Comparison of ENCODE assay signal across 2 cellular contexts in the genomic region with DNA sequence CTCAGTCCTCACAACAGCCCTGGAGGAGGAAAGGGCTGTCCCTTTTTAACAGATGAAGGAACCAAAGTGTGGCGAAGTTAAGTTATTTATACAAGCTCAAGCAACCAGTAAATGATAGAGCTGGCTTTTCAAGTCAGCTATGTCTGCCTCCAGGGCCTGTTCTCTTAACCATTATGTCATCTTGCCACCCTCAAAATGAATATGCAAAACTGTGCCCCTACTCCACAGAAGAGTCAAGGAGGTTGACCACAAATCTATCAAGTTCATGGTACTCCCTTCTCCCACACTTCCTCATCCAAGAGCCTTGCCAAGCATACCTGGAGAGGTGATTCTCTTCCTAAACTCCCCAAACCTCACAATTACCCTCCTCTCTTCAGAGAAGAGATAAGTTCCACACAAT.
TF ChIP-seq lines count a peak whose summit lies in the region.

No MANE protein-coding gene starts in this region.

TF ChIP-seq in GM23338, 12 proteins besides CTCF, POLR2A, EP300 and RAD21 (continued from another document):
- TF ChIP-seq, protein P1, sequence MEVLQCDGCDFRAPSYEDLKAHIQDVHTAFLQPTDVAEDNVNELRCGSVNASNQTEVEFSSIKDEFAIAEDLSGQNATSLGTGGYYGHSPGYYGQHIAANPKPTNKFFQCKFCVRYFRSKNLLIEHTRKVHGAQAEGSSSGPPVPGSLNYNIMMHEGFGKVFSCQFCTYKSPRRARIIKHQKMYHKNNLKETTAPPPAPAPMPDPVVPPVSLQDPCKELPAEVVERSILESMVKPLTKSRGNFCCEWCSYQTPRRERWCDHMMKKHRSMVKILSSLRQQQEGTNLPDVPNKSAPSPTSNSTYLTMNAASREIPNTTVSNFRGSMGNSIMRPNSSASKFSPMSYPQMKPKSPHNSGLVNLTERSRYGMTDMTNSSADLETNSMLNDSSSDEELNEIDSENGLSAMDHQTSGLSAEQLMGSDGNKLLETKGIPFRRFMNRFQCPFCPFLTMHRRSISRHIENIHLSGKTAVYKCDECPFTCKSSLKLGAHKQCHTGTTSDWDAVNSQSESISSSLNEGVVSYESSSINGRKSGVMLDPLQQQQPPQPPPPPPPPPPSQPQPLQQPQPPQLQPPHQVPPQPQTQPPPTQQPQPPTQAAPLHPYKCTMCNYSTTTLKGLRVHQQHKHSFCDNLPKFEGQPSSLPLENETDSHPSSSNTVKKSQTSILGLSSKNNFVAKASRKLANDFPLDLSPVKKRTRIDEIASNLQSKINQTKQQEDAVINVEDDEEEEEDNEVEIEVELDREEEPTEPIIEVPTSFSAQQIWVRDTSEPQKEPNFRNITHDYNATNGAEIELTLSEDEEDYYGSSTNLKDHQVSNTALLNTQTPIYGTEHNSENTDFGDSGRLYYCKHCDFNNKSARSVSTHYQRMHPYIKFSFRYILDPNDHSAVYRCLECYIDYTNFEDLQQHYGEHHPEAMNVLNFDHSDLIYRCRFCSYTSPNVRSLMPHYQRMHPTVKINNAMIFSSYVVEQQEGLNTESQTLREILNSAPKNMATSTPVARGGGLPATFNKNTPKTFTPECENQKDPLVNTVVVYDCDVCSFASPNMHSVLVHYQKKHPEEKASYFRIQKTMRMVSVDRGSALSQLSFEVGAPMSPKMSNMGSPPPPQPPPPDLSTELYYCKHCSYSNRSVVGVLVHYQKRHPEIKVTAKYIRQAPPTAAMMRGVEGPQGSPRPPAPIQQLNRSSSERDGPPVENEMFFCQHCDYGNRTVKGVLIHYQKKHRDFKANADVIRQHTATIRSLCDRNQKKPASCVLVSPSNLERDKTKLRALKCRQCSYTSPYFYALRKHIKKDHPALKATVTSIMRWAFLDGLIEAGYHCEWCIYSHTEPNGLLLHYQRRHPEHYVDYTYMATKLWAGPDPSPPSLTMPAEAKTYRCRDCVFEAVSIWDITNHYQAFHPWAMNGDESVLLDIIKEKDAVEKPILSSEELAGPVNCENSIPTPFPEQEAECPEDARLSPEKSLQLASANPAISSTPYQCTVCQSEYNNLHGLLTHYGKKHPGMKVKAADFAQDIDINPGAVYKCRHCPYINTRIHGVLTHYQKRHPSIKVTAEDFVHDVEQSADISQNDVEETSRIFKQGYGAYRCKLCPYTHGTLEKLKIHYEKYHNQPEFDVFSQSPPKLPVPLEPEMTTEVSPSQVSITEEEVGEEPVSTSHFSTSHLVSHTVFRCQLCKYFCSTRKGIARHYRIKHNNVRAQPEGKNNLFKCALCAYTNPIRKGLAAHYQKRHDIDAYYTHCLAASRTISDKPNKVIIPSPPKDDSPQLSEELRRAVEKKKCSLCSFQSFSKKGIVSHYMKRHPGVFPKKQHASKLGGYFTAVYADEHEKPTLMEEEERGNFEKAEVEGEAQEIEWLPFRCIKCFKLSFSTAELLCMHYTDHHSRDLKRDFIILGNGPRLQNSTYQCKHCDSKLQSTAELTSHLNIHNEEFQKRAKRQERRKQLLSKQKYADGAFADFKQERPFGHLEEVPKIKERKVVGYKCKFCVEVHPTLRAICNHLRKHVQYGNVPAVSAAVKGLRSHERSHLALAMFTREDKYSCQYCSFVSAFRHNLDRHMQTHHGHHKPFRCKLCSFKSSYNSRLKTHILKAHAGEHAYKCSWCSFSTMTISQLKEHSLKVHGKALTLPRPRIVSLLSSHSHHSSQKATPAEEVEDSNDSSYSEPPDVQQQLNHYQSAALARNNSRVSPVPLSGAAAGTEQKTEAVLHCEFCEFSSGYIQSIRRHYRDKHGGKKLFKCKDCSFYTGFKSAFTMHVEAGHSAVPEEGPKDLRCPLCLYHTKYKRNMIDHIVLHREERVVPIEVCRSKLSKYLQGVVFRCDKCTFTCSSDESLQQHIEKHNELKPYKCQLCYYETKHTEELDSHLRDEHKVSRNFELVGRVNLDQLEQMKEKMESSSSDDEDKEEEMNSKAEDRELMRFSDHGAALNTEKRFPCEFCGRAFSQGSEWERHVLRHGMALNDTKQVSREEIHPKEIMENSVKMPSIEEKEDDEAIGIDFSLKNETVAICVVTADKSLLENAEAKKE (CRISPR knock-in tag; IDR thresholded peaks at IDR 0.05) = no peak
- no peak for TF ChIP-seq NANOG (IDR thresholded peaks at IDR 0.05; ENCODE audit: borderline replicate concordance)
- TF ChIP-seq CREB1 (CRISPR knock-in tag; IDR thresholded peaks at IDR 0.05; ENCODE audit: low read depth) = no peak
- no peak for TF ChIP-seq EZH2phosphoT487 (IDR thresholded peaks at IDR 0.05; ENCODE audit: unreplicated experiment)
- TF ChIP-seq, protein P2, sequence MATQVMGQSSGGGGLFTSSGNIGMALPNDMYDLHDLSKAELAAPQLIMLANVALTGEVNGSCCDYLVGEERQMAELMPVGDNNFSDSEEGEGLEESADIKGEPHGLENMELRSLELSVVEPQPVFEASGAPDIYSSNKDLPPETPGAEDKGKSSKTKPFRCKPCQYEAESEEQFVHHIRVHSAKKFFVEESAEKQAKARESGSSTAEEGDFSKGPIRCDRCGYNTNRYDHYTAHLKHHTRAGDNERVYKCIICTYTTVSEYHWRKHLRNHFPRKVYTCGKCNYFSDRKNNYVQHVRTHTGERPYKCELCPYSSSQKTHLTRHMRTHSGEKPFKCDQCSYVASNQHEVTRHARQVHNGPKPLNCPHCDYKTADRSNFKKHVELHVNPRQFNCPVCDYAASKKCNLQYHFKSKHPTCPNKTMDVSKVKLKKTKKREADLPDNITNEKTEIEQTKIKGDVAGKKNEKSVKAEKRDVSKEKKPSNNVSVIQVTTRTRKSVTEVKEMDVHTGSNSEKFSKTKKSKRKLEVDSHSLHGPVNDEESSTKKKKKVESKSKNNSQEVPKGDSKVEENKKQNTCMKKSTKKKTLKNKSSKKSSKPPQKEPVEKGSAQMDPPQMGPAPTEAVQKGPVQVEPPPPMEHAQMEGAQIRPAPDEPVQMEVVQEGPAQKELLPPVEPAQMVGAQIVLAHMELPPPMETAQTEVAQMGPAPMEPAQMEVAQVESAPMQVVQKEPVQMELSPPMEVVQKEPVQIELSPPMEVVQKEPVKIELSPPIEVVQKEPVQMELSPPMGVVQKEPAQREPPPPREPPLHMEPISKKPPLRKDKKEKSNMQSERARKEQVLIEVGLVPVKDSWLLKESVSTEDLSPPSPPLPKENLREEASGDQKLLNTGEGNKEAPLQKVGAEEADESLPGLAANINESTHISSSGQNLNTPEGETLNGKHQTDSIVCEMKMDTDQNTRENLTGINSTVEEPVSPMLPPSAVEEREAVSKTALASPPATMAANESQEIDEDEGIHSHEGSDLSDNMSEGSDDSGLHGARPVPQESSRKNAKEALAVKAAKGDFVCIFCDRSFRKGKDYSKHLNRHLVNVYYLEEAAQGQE (IDR thresholded peaks at IDR 0.05; ENCODE audit: unreplicated experiment) = no peak
- no peak for TF ChIP-seq STAT1 (IDR thresholded peaks at IDR 0.05; ENCODE audit: unreplicated experiment)
- TF ChIP-seq ZNF114 (CRISPR knock-in tag; IDR thresholded peaks at IDR 0.05) = no peak
- TF ChIP-seq, protein P3, sequence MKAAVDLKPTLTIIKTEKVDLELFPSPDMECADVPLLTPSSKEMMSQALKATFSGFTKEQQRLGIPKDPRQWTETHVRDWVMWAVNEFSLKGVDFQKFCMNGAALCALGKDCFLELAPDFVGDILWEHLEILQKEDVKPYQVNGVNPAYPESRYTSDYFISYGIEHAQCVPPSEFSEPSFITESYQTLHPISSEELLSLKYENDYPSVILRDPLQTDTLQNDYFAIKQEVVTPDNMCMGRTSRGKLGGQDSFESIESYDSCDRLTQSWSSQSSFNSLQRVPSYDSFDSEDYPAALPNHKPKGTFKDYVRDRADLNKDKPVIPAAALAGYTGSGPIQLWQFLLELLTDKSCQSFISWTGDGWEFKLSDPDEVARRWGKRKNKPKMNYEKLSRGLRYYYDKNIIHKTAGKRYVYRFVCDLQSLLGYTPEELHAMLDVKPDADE (IDR thresholded peaks at IDR 0.05) = no peak
- no peak for TF ChIP-seq JUNB (IDR thresholded peaks at IDR 0.05; ENCODE audit: unreplicated experiment)
- TF ChIP-seq ZNF331 (CRISPR knock-in tag; IDR thresholded peaks at IDR 0.05; ENCODE audit: low read depth) = no peak

TF ChIP-seq in WTC11, 78 proteins besides CTCF, POLR2A, EP300 and RAD21 (continued from another document):
- TF ChIP-seq, protein P4, sequence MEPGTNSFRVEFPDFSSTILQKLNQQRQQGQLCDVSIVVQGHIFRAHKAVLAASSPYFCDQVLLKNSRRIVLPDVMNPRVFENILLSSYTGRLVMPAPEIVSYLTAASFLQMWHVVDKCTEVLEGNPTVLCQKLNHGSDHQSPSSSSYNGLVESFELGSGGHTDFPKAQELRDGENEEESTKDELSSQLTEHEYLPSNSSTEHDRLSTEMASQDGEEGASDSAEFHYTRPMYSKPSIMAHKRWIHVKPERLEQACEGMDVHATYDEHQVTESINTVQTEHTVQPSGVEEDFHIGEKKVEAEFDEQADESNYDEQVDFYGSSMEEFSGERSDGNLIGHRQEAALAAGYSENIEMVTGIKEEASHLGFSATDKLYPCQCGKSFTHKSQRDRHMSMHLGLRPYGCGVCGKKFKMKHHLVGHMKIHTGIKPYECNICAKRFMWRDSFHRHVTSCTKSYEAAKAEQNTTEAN (CRISPR knock-in tag; IDR thresholded peaks at IDR 0.05) = no peak
- TF ChIP-seq NR3C1 (CRISPR knock-in tag; conservative IDR thresholded peaks at IDR 0.05; ENCODE audit: low read depth) = no peak
- TF ChIP-seq, protein P5, sequence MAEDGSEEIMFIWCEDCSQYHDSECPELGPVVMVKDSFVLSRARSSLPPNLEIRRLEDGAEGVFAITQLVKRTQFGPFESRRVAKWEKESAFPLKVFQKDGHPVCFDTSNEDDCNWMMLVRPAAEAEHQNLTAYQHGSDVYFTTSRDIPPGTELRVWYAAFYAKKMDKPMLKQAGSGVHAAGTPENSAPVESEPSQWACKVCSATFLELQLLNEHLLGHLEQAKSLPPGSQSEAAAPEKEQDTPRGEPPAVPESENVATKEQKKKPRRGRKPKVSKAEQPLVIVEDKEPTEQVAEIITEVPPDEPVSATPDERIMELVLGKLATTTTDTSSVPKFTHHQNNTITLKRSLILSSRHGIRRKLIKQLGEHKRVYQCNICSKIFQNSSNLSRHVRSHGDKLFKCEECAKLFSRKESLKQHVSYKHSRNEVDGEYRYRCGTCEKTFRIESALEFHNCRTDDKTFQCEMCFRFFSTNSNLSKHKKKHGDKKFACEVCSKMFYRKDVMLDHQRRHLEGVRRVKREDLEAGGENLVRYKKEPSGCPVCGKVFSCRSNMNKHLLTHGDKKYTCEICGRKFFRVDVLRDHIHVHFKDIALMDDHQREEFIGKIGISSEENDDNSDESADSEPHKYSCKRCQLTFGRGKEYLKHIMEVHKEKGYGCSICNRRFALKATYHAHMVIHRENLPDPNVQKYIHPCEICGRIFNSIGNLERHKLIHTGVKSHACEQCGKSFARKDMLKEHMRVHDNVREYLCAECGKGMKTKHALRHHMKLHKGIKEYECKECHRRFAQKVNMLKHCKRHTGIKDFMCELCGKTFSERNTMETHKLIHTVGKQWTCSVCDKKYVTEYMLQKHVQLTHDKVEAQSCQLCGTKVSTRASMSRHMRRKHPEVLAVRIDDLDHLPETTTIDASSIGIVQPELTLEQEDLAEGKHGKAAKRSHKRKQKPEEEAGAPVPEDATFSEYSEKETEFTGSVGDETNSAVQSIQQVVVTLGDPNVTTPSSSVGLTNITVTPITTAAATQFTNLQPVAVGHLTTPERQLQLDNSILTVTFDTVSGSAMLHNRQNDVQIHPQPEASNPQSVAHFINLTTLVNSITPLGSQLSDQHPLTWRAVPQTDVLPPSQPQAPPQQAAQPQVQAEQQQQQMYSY (CRISPR knock-in tag; IDR thresholded peaks at IDR 0.05) = no peak
- no peak for TF ChIP-seq ZNF263 (CRISPR knock-in tag; IDR thresholded peaks at IDR 0.05; ENCODE audit: low read depth)
- TF ChIP-seq, protein P6, sequence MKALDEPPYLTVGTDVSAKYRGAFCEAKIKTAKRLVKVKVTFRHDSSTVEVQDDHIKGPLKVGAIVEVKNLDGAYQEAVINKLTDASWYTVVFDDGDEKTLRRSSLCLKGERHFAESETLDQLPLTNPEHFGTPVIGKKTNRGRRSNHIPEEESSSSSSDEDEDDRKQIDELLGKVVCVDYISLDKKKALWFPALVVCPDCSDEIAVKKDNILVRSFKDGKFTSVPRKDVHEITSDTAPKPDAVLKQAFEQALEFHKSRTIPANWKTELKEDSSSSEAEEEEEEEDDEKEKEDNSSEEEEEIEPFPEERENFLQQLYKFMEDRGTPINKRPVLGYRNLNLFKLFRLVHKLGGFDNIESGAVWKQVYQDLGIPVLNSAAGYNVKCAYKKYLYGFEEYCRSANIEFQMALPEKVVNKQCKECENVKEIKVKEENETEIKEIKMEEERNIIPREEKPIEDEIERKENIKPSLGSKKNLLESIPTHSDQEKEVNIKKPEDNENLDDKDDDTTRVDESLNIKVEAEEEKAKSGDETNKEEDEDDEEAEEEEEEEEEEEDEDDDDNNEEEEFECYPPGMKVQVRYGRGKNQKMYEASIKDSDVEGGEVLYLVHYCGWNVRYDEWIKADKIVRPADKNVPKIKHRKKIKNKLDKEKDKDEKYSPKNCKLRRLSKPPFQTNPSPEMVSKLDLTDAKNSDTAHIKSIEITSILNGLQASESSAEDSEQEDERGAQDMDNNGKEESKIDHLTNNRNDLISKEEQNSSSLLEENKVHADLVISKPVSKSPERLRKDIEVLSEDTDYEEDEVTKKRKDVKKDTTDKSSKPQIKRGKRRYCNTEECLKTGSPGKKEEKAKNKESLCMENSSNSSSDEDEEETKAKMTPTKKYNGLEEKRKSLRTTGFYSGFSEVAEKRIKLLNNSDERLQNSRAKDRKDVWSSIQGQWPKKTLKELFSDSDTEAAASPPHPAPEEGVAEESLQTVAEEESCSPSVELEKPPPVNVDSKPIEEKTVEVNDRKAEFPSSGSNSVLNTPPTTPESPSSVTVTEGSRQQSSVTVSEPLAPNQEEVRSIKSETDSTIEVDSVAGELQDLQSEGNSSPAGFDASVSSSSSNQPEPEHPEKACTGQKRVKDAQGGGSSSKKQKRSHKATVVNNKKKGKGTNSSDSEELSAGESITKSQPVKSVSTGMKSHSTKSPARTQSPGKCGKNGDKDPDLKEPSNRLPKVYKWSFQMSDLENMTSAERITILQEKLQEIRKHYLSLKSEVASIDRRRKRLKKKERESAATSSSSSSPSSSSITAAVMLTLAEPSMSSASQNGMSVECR (CRISPR knock-in tag; IDR thresholded peaks at IDR 0.05; ENCODE audit: borderline replicate concordance) = no peak
- no peak for TF ChIP-seq ZNF671 (CRISPR knock-in tag; IDR thresholded peaks at IDR 0.05)
- TF ChIP-seq, protein P7, sequence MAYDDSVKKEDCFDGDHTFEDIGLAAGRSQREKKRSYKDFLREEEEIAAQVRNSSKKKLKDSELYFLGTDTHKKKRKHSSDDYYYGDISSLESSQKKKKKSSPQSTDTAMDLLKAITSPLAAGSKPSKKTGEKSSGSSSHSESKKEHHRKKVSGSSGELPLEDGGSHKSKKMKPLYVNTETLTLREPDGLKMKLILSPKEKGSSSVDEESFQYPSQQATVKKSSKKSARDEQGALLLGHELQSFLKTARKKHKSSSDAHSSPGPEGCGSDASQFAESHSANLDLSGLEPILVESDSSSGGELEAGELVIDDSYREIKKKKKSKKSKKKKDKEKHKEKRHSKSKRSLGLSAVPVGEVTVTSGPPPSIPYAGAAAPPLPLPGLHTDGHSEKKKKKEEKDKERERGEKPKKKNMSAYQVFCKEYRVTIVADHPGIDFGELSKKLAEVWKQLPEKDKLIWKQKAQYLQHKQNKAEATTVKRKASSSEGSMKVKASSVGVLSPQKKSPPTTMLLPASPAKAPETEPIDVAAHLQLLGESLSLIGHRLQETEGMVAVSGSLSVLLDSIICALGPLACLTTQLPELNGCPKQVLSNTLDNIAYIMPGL (CRISPR knock-in tag; IDR thresholded peaks at IDR 0.05) = no peak
- no peak for TF ChIP-seq MXD4 (CRISPR knock-in tag; IDR thresholded peaks at IDR 0.05; ENCODE audit: borderline replicate concordance)
- no peak for TF ChIP-seq RORB (CRISPR knock-in tag; IDR thresholded peaks at IDR 0.05)
- no peak for TF ChIP-seq GTF2I (CRISPR knock-in tag; conservative IDR thresholded peaks at IDR 0.05)
- TF ChIP-seq ZNF138 (CRISPR knock-in tag; conservative IDR thresholded peaks at IDR 0.05) = no peak
- no peak for TF ChIP-seq ESRRA (CRISPR knock-in tag; IDR thresholded peaks at IDR 0.05; ENCODE audit: borderline replicate concordance)
- TF ChIP-seq RELA (CRISPR knock-in tag; IDR thresholded peaks at IDR 0.05; ENCODE audit: borderline replicate concordance) = no peak
